ENCODE assay signal across 19 cellular contexts in genomic region chr6:119036076-119036475, GRCh38.
"Had no signal": no experiment of that assay in that cellular context is flagged by ENCODE, and none has a peak within 500 bp of the region (broad histone marks: within the 10 kb centered on the region; RNA-seq: fewer than 3 reads in every experiment).

No MANE protein-coding gene starts in this region.

- H3K27me3 ChIP-seq: dorsolateral prefrontal cortex, esophagus muscularis mucosa, gastroesophageal sphincter, ovary, tibial artery, upper lobe of left lung, uterus had no signal

- H3K9me3 Mint-ChIP-seq: naive thymus-derived CD8-positive, alpha-beta T cell; neural crest cell had no signal

- H3K27ac ChIP-seq: epithelial cell of prostate, ovary, tibial artery, uterus had no signal

- H3K9me3 ChIP-seq: esophagus muscularis mucosa, gastroesophageal sphincter, ovary, tibial artery, upper lobe of left lung, uterus had no signal

- H3K4me1 ChIP-seq: uterus had no signal

- H3K4me3 Mint-ChIP-seq: naive thymus-derived CD8-positive, alpha-beta T cell; neural crest cell had no signal

- H3K4me3 ChIP-seq: dorsolateral prefrontal cortex, esophagus muscularis mucosa, gastroesophageal sphincter, ovary, smooth muscle cell, tibial artery, upper lobe of left lung, uterus had no signal

- H3K27me3 Mint-ChIP-seq: naive thymus-derived CD8-positive, alpha-beta T cell had no signal

- DNase-seq: cortex of kidney; dorsolateral prefrontal cortex; effector CD8-positive, alpha-beta T cell; foreskin fibroblast; left colon; left ventricle myocardium superior; naive thymus-derived CD8-positive, alpha-beta T cell; ovary; right cardiac atrium; stimulated activated CD4-positive, alpha-beta T cell treated with anti-CD3 and anti-CD28 coated beads, Interleukin-2, amount 100 ng/mL, for 48 hours; stimulated activated naive CD8-positive, alpha-beta T cell treated with anti-CD3 and anti-CD28 coated beads, Interleukin-15, Interleukin-2, amounts not matched to agents 100 U/mL and 50 U/mL, for 24 hours; tibial artery; upper lobe of left lung; uterus had no signal

- H3K36me3 ChIP-seq: esophagus muscularis mucosa, gastroesophageal sphincter, ovary, tibial artery, upper lobe of left lung, uterus had no signal

- H3K36me3 Mint-ChIP-seq: naive thymus-derived CD8-positive, alpha-beta T cell had no signal

- H3K4me2 ChIP-seq: smooth muscle cell had no signal
